35 cellular contexts compared by ENCODE assay signal in the genomic region with DNA sequence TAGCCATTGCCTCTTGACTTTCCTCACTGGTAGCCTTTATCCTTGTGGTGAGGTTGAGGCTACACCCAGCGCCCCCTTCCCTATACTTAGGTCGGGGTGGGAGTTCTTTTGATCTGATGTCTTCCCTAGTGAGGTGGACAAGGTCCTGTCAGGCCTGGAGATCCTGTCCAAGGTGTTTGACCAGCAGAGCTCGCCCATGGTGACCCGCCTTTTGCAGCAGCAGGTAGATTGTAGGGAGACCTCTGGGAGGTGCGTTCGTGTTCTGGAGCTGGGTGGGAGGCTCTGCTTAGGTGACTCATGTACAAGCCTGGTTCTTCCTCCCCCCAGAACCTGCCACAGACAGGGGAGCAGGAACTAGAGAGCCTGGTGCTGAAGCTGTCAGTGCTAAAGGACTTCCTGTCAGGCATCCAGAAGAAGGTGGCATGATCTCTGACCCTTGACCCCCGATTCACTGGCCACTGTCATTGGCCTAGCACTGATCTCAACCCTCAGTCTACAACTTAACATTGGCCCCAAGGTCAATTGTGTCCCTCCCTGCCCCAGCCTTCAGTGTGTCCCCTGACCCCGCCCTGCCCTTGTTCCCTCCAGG. TPM values are rescaled to one million over a fixed set of nuclear protein-coding genes. Genes with fewer than 3 reads are reported as not detected.
DNase-seq lines count a peak whose midpoint lies in the region; ATAC-seq, FAIRE-seq and TF ChIP-seq lines count a peak whose summit lies in the region.
"Had no signal": no experiment of that assay in that cellular context is flagged by ENCODE, and none has a peak within 500 bp of the region (broad histone marks: within the 10 kb centered on the region; RNA-seq: fewer than 3 reads in every experiment).

No MANE protein-coding gene starts in this region.

- no peak for TF ChIP-seq POLR2A in lower leg skin (IDR thresholded peaks at IDR 0.05)

- H3K27me3 ChIP-seq in astrocyte (ENCODE audit: insufficient read depth, low read length) (no peaks in the 10 kb centered on the region), upper lobe of right lung (no peaks in the 10 kb centered on the region)
- H3K27me3 ChIP-seq: BE2C, body of pancreas, esophagus squamous epithelium, MG63, transverse colon had no signal

- peak overlapping the region; percentile 27 for H3K4me3 Mint-ChIP-seq in astrocyte (ENCODE audit: unreplicated experiment)
- H3K4me3 Mint-ChIP-seq: natural killer cell treated with Interleukin-12 subunit alpha and Interleukin-12 subunit beta and Interleukin-15 and Interleukin-18, amount 100 ng/mL, for 72 hours; stimulated activated naive CD8-positive, alpha-beta T cell treated with anti-CD3 and anti-CD28 coated beads, Interleukin-15, Interleukin-2, amounts not matched to agents 100 ng/mL and 50 ng/mL, for 24 hours had no signal

- no peak overlapping the region for H3K9ac ChIP-seq in astrocyte (ENCODE audit: low read length)
- H3K9ac ChIP-seq: GM23248 had no signal

- no peak overlapping the region for H3K27ac Mint-ChIP-seq in astrocyte (ENCODE audit: unreplicated experiment)
- H3K27ac Mint-ChIP-seq: activated T-helper 2 cell treated with anti-CD3 and anti-CD28 coated beads, Interferon-gamma antibody, Interleukin-2, Interleukin-4, amounts not matched to agents 10 μg/mL and 5 μg/mL and 100 μg/mL, durations not matched to agents 14 hours and 24 hours and 36 hours; natural killer cell treated with Interleukin-12 subunit alpha and Interleukin-12 subunit beta and Interleukin-15 and Interleukin-18, amount 100 ng/mL, for 72 hours; stimulated activated naive CD8-positive, alpha-beta T cell treated with anti-CD3 and anti-CD28 coated beads, Interleukin-15, Interleukin-2, amounts not matched to agents 100 ng/mL and 50 ng/mL, for 24 hours had no signal

- 96 to 98% methylated on average over 6 to 8 of the region's 8 CpGs for WGBS in lower leg skin, 2 donors

- no peak overlapping the region for H3K4me2 ChIP-seq in astrocyte (ENCODE audit: low read length)

- peaks cover 22% of the 10 kb centered on the region for H3K36me3 Mint-ChIP-seq in astrocyte (ENCODE audit: low read depth, unreplicated experiment)
- H3K36me3 Mint-ChIP-seq: natural killer cell treated with Interleukin-12 subunit alpha and Interleukin-12 subunit beta and Interleukin-15 and Interleukin-18, amount 100 ng/mL, for 72 hours had no signal

- H3K27ac ChIP-seq in astrocyte (ENCODE audit: low read depth, low read length) (no peak overlapping the region), upper lobe of right lung (no peak overlapping the region)
- H3K27ac ChIP-seq: body of pancreas, GM23248, transverse colon had no signal

- DNase-seq in activated effector memory CD4-positive, alpha-beta T cell treated with anti-CD3 and anti-CD28 coated beads, Interleukin-2, amount 50 U/mL, for 16 hours, result peak; percentile 57
- no peak for DNase-seq in activated effector memory CD4-positive, alpha-beta T cell treated with Interleukin-2 at 50 U/mL for 16 hours
- DNase-seq in astrocyte (ENCODE audit: low read depth) (no peak), lower leg skin (ENCODE audit: low spot score in 2 of 2) (peak; percentile 9 to 53), upper lobe of right lung (peak; percentile 40), SHP77 treated with DMSO at 0.1 percent for 48 hours (lab: John Stamatoyannopoulos, UW) (no peak), hepatic stellate cell (ENCODE audit: low spot score) (no peak), NCI-H1694 treated with DMSO at 0.1 percent for 48 hours (lab: John Stamatoyannopoulos, UW) (no peak)
- DNase-seq: activated CD4-positive, alpha-beta T cell treated with anti-CD3 and anti-CD28 coated beads for 1 hour; BE2C; body of pancreas; COR-L47; effector memory CD4-positive, alpha-beta T cell; esophagus squamous epithelium; GM23248; KBM-7; left ventricle myocardium superior; MG63; NCI-H1436 treated with DMSO at 0.1 percent for 48 hours; NCI-H524; NK-92 treated with Interleukin-12 subunit alpha and Interleukin-12 subunit beta, amount 100 ng/mL, for 24 hours; stimulated activated CD4-positive, alpha-beta T cell treated with anti-CD3 and anti-CD28 coated beads, Interleukin-4, amount 100 ng/mL, for 4 hours; transverse colon had no signal

- intact Hi-C loops in lower leg skin (cut with DNase I; ENCODE audit: low total_unique reads) (no loop called here), upper lobe of right lung (cut with DNase I) (no loop called here)

- no peak for ATAC-seq in upper lobe of right lung
- ATAC-seq: body of pancreas; left ventricle myocardium superior; natural killer cell treated with Interleukin-12 subunit alpha and Interleukin-12 subunit beta and Interleukin-15 and Interleukin-18, amount 100 ng/mL, for 72 hours; Panc1; sciatic nerve had no signal

- H3K79me2 ChIP-seq in astrocyte (ENCODE audit: insufficient read depth, low read length), result peaks cover 64% of the 10 kb centered on the region

- no peak overlapping the region for H2AFZ ChIP-seq in astrocyte (ENCODE audit: low read depth, low read length)
- H2AFZ ChIP-seq: GM23248 had no signal

- FAIRE-seq in astrocyte (lab: Jason Lieb, UNC), result no peak
- FAIRE-seq: frontal cortex, TTC549 had no signal

- peaks cover 94% of the 10 kb centered on the region for H4K20me1 ChIP-seq in astrocyte (ENCODE audit: insufficient read depth, low read length)

- H3K36me3 ChIP-seq in astrocyte (ENCODE audit: insufficient read depth, low read length) (peaks cover 35% of the 10 kb centered on the region), upper lobe of right lung (peaks cover 65% of the 10 kb centered on the region)

- H3K4me3 ChIP-seq in astrocyte (ENCODE audit: insufficient read depth, low read depth, low read length), result no peak overlapping the region
- no peak overlapping the region for H3K4me3 ChIP-seq in lower leg skin (ENCODE audit: low read depth, poor library complexity, severe bottlenecking)
- H3K4me3 ChIP-seq in upper lobe of right lung, result no peak overlapping the region
- H3K4me3 ChIP-seq: body of pancreas, esophagus squamous epithelium, GM23248, MG63, transverse colon had no signal

- no peak for TF ChIP-seq CTCF in astrocyte (IDR thresholded peaks at IDR 0.05; ENCODE audit: insufficient read depth, low read depth, low read length)
- TF ChIP-seq CTCF in lower leg skin (IDR thresholded peaks at IDR 0.05), result no peak
- no peak for TF ChIP-seq CTCF in upper lobe of right lung (IDR thresholded peaks at IDR 0.05)

- no peaks in the 10 kb centered on the region for H3K9me3 Mint-ChIP-seq in astrocyte (ENCODE audit: unreplicated experiment)
- H3K9me3 Mint-ChIP-seq: activated T-helper 2 cell treated with anti-CD3 and anti-CD28 coated beads, Interferon-gamma antibody, Interleukin-2, Interleukin-4, amounts not matched to agents 10 μg/mL and 5 μg/mL and 100 μg/mL, durations not matched to agents 14 hours and 24 hours and 36 hours; natural killer cell treated with Interleukin-12 subunit alpha and Interleukin-12 subunit beta and Interleukin-15 and Interleukin-18, amount 100 ng/mL, for 72 hours; stimulated activated naive CD8-positive, alpha-beta T cell treated with anti-CD3 and anti-CD28 coated beads, Interleukin-15, Interleukin-2, amounts not matched to agents 100 ng/mL and 50 ng/mL, for 24 hours had no signal

- H3K4me1 ChIP-seq in astrocyte (ENCODE audit: insufficient read depth, low read length) (peaks cover 22% of the 10 kb centered on the region), upper lobe of right lung (peaks cover 13% of the 10 kb centered on the region)

- peaks cover 14% of the 10 kb centered on the region for H3K4me1 Mint-ChIP-seq in astrocyte (ENCODE audit: low read depth, unreplicated experiment)

- H3K27me3 Mint-ChIP-seq in astrocyte (ENCODE audit: low read depth, unreplicated experiment), result no peaks in the 10 kb centered on the region
- H3K27me3 Mint-ChIP-seq: natural killer cell treated with Interleukin-12 subunit alpha and Interleukin-12 subunit beta and Interleukin-15 and Interleukin-18, amount 100 ng/mL, for 72 hours; stimulated activated naive CD8-positive, alpha-beta T cell treated with anti-CD3 and anti-CD28 coated beads, Interleukin-15, Interleukin-2, amounts not matched to agents 100 ng/mL and 50 ng/mL, for 24 hours had no signal

- H3K9me3 ChIP-seq in astrocyte (ENCODE audit: insufficient read depth, low read depth, low read length) (no peaks in the 10 kb centered on the region), upper lobe of right lung (no peaks in the 10 kb centered on the region)
- H3K9me3 ChIP-seq: BE2C, body of pancreas, esophagus squamous epithelium, MG63, transverse colon had no signal

RNA-seq across cellular contexts. Expression of a gene that starts 4.9 kb away (rescaled TPM):
- total RNA-seq in astrocyte (274 and 276 TPM in 2 replicates), lower leg skin (10 to 100 TPM; 25.0 to 68.8 (median 41.2) TPM), upper lobe of right lung (146 TPM)

RNA-seq across cellular contexts. Expression of a gene that starts 12.8 kb away (rescaled TPM):
- total RNA-seq in astrocyte (not detected in 2 replicates), lower leg skin (10 to 100 TPM in 1 of 4 donors, 1 to 10 TPM in 3; 6.6 to 12.5 (median 7.7) TPM), upper lobe of right lung (22.8 TPM)
- total RNA-seq: A673; activated T-helper 2 cell treated with anti-CD3 and anti-CD28 coated beads, Interferon-gamma antibody, Interleukin-2, Interleukin-4, amounts not matched to agents 10 μg/mL and 5 μg/mL and 100 μg/mL, durations not matched to agents 14 hours and 24 hours and 36 hours; GM23248; HT-29; natural killer cell treated with Interleukin-12 subunit alpha and Interleukin-12 subunit beta and Interleukin-15 and Interleukin-18, amount 100 ng/mL, for 72 hours; SK-MEL-5; T-helper 1 cell treated with Interleukin-12 subunit alpha and Interleukin-12 subunit beta and Interleukin-4 antibody, amounts not matched to agents 30 ng/mL and 1 ng/mL, for 36 hours had no signal

RNA-seq across cellular contexts. Expression of a gene that starts 14.5 kb away (rescaled TPM):
- total RNA-seq in astrocyte (0.36 TPM in 1 of 2 replicates, not detected in the other), lower leg skin (not detected), upper lobe of right lung (not detected)
- total RNA-seq: A673; activated T-helper 2 cell treated with anti-CD3 and anti-CD28 coated beads, Interferon-gamma antibody, Interleukin-2, Interleukin-4, amounts not matched to agents 10 μg/mL and 5 μg/mL and 100 μg/mL, durations not matched to agents 14 hours and 24 hours and 36 hours; body of pancreas; esophagus squamous epithelium; frontal cortex; GM23248; HT-29; left ventricle myocardium superior; mononuclear cell; natural killer cell treated with Interleukin-12 subunit alpha and Interleukin-12 subunit beta and Interleukin-15 and Interleukin-18, amount 100 ng/mL, for 72 hours; sciatic nerve; SK-MEL-5; T-helper 1 cell treated with Interleukin-12 subunit alpha and Interleukin-12 subunit beta and Interleukin-4 antibody, amounts not matched to agents 30 ng/mL and 1 ng/mL, for 36 hours had no signal

RNA-seq across cellular contexts. Expression of a gene that starts 37.5 kb away (rescaled TPM):
- total RNA-seq in astrocyte (3.2 and 3.6 TPM in 2 replicates), lower leg skin (1 to 10 TPM in 3 of 4 donors, under 1 TPM in 1; 0.46 to 7.0 (median 4.0) TPM), upper lobe of right lung (163 TPM)
- total RNA-seq: A673; activated T-helper 2 cell treated with anti-CD3 and anti-CD28 coated beads, Interferon-gamma antibody, Interleukin-2, Interleukin-4, amounts not matched to agents 10 μg/mL and 5 μg/mL and 100 μg/mL, durations not matched to agents 14 hours and 24 hours and 36 hours; frontal cortex; GM23248; mononuclear cell; natural killer cell treated with Interleukin-12 subunit alpha and Interleukin-12 subunit beta and Interleukin-15 and Interleukin-18, amount 100 ng/mL, for 72 hours; SK-MEL-5; T-helper 1 cell treated with Interleukin-12 subunit alpha and Interleukin-12 subunit beta and Interleukin-4 antibody, amounts not matched to agents 30 ng/mL and 1 ng/mL, for 36 hours; transverse colon had no signal

Comparison
In these comparisons a context has a peak if more than half of its experiments do, and no peak if none do; other contexts are left out.
1. DNase-seq: peak in activated effector memory CD4-positive, alpha-beta T cell treated with anti-CD3 and anti-CD28 coated beads, Interleukin-2, amount 50 U/mL, for 16 hours (single experiment), lower leg skin (2 of 2) and upper lobe of right lung (single experiment); none in activated effector memory CD4-positive, alpha-beta T cell treated with Interleukin-2 at 50 U/mL for 16 hours (single experiment), astrocyte (single experiment), SHP77 treated with DMSO at 0.1 percent for 48 hours (single experiment), hepatic stellate cell (single experiment) and NCI-H1694 treated with DMSO at 0.1 percent for 48 hours (single experiment).